Comparison of ENCODE assay signal across 13 cellular contexts in genomic region chr5:68140763-68141162, GRCh38.
DNase-seq lines count a peak whose midpoint lies in the region; ATAC-seq and TF ChIP-seq lines count a peak whose summit lies in the region.
"Had no signal": no experiment of that assay in that cellular context is flagged by ENCODE, and none has a peak within 500 bp of the region (broad histone marks: within the 10 kb centered on the region; RNA-seq: fewer than 3 reads in every experiment).

No MANE protein-coding gene starts in this region.

- CTCF ChIA-PET in MCF 10A (lab: Yijun Ruan, JAX) = interaction anchor here (0.6 kb wide), 1 partner anchor 30 kb away, joined by 3 read pairs; no protein-coding TSS in a partner anchor

- no peak for TF ChIP-seq CTCF in MCF 10A (IDR thresholded peaks at IDR 0.05; ENCODE audit: unreplicated experiment)
- no peak for TF ChIP-seq CTCF in breast epithelium (IDR thresholded peaks at IDR 0.05)

- no peaks in the 10 kb centered on the region for H3K9me3 Mint-ChIP-seq in MCF 10A (ENCODE audit: unreplicated experiment)
- H3K9me3 Mint-ChIP-seq in stimulated activated effector memory CD8-positive, alpha-beta T cell treated with anti-CD3 and anti-CD28 coated beads, Interleukin-12 subunit alpha, Interleukin-12 subunit beta, amount 100 ng/mL, for 72 hours = no peaks in the 10 kb centered on the region

- no peak overlapping the region for H3K4me3 ChIP-seq in breast epithelium

- intact Hi-C loops in MCF 10A (cut with micrococcal nuclease) = no loop called here
- intact Hi-C loops in breast epithelium (cut with DNase I; ENCODE audit: low total_unique reads) = no loop called here

- H3K27ac Mint-ChIP-seq in MCF 10A (ENCODE audit: low read depth, unreplicated experiment) = peak overlapping the region; percentile 59
- H3K27ac Mint-ChIP-seq in stimulated activated effector memory CD8-positive, alpha-beta T cell treated with anti-CD3 and anti-CD28 coated beads, Interleukin-12 subunit alpha, Interleukin-12 subunit beta, amount 100 ng/mL, for 72 hours = peak overlapping the region; percentile 17

- DNase-seq in MCF 10A (ENCODE audit: unreplicated experiment) = no peak
- no peak for DNase-seq in breast epithelium (ENCODE audit: low spot score in 2 of 2)
- no peak for DNase-seq in stimulated activated effector memory CD8-positive, alpha-beta T cell treated with anti-CD3 and anti-CD28 coated beads, Interleukin-12 subunit alpha, Interleukin-12 subunit beta, amount 100 ng/mL, for 72 hours (ENCODE audit: low spot score in 2 of 2)
- DNase-seq in DMS 273 (lab: John Stamatoyannopoulos, UW; ENCODE audit: unreplicated experiment) = no peak
- DNase-seq in activated CD4-positive, CD25-positive, alpha-beta regulatory T cell (lab: John Stamatoyannopoulos, UW) = no peak
- DNase-seq in EL = no peak
- DNase-seq: 8988T; DMS 273 treated with DMSO at 0.1 percent for 48 hours; NCI-H446; posterior cingulate gyrus; stimulated activated CD4-positive, alpha-beta T cell treated with anti-CD3 and anti-CD28 coated beads, Interleukin-2, amount 100 ng/mL, for 24 hours had no signal

- ATAC-seq in HG02588 (IDR thresholded peaks at IDR 0.05; ENCODE audit: unreplicated experiment) = peak; percentile 53
- peak; percentile 52 for ATAC-seq in HG03342 (IDR thresholded peaks at IDR 0.05; ENCODE audit: unreplicated experiment)
- ATAC-seq in stimulated activated effector memory CD8-positive, alpha-beta T cell treated with anti-CD3 and anti-CD28 coated beads, Interleukin-12 subunit alpha, Interleukin-12 subunit beta, amount 100 ng/mL, for 72 hours = no peak

- no TSS peak for BruUV-seq in MCF 10A (replicated peaks; lab: Mats Ljungman, UMichigan)

- no peaks in the 10 kb centered on the region for H3K9me3 ChIP-seq in breast epithelium

- no peaks in the 10 kb centered on the region for H3K36me3 Mint-ChIP-seq in MCF 10A (ENCODE audit: insufficient read depth, unreplicated experiment)
- no peaks in the 10 kb centered on the region for H3K36me3 Mint-ChIP-seq in stimulated activated effector memory CD8-positive, alpha-beta T cell treated with anti-CD3 and anti-CD28 coated beads, Interleukin-12 subunit alpha, Interleukin-12 subunit beta, amount 100 ng/mL, for 72 hours

- H3K27me3 ChIP-seq in breast epithelium = no peaks in the 10 kb centered on the region

- H3K27ac ChIP-seq in breast epithelium = no peak overlapping the region

- no peak for TF ChIP-seq POLR2A in breast epithelium (IDR thresholded peaks at IDR 0.05)

- peaks cover 23% of the 10 kb centered on the region for H3K4me1 Mint-ChIP-seq in MCF 10A (ENCODE audit: insufficient read depth, unreplicated experiment)
- peaks cover 14% of the 10 kb centered on the region for H3K4me1 Mint-ChIP-seq in stimulated activated effector memory CD8-positive, alpha-beta T cell treated with anti-CD3 and anti-CD28 coated beads, Interleukin-12 subunit alpha, Interleukin-12 subunit beta, amount 100 ng/mL, for 72 hours

- no peaks in the 10 kb centered on the region for H3K36me3 ChIP-seq in breast epithelium

- no peaks in the 10 kb centered on the region for H3K4me1 ChIP-seq in breast epithelium

- no peak overlapping the region for H3K4me3 Mint-ChIP-seq in MCF 10A (ENCODE audit: unreplicated experiment)
- H3K4me3 Mint-ChIP-seq in stimulated activated effector memory CD8-positive, alpha-beta T cell treated with anti-CD3 and anti-CD28 coated beads, Interleukin-12 subunit alpha, Interleukin-12 subunit beta, amount 100 ng/mL, for 72 hours = no peak overlapping the region

- POLR2A ChIA-PET in MCF 10A (lab: Yijun Ruan, JAX) = interaction anchor here (0.6 to 1.2 kb wide), 3 partner anchors 11 to 98 kb away, joined by 3 to 4 read pairs (median 3); no protein-coding TSS in a partner anchor

- H3K27me3 Mint-ChIP-seq in MCF 10A (ENCODE audit: insufficient read depth, unreplicated experiment) = no peaks in the 10 kb centered on the region
